Comparison of ENCODE assay signal across 28 cellular contexts in the genomic region with DNA sequence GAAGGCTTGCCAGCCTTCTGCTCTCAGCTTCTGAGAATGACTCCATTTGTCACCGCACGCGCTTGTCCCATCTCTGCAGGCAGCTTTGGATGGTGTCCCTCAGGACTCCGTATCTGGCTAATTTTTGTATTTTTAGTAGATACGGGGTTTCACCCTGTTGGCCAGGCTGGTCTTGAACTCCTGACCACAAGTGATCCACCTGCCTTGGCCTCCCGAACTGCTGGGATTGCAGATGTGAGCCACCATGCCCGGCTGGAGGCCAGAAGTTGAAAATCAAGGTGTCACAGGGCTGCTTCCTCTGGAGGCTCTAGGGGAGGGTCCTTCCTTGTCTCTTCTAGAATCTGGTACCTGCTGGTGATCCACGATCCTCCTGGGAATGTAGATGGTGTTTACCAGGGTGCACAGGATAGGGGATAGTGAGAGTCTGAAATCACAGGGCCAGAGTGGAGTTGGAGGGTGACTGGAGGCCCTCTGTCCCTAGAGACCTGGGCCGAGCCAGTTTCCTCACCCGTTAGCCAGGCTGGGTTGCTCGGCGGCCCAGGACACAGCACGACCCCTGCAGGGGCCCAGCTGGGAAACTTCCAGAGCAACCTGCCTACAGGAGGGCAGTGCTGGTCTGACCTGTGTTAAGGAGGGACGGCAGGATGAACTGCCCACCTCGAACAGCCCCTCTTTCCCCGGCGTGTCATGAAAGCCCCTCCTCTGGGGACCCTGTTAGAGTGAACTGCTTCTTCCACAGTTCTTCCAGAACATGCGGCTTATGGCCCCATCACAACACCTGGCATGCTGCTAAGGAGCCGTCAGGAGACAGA. TPM values are rescaled to one million over a fixed set of nuclear protein-coding genes. Genes with fewer than 3 reads are reported as not detected.
DNase-seq lines count a peak whose midpoint lies in the region; ATAC-seq and TF ChIP-seq lines count a peak whose summit lies in the region.
"Had no signal": no experiment of that assay in that cellular context is flagged by ENCODE, and none has a peak within 500 bp of the region (broad histone marks: within the 10 kb centered on the region; RNA-seq: fewer than 3 reads in every experiment).

No MANE protein-coding gene starts in this region.

- H3K36me3 ChIP-seq in breast epithelium (no peaks in the 10 kb centered on the region), mesenchymal stem cell (ENCODE audit: control insufficient read depth in 1 of 2, insufficient read depth in 2 of 2, low read depth in 1 of 2, low read length in 2 of 2) (no peaks in the 10 kb centered on the region), upper lobe of right lung (no peaks in the 10 kb centered on the region)
- H3K36me3 ChIP-seq: upper lobe of left lung had no signal

- H4K91ac ChIP-seq in mesenchymal stem cell (ENCODE audit: low read length) = no peak overlapping the region

- no peak overlapping the region for H3K4me3 ChIP-seq in breast epithelium
- H3K4me3 ChIP-seq in mesenchymal stem cell (ENCODE audit: insufficient read depth in 1 of 2, low read depth in 1 of 2, low read length in 2 of 2) = no peak overlapping the region
- H3K4me3 ChIP-seq in upper lobe of right lung = no peak overlapping the region
- H3K4me3 ChIP-seq: mucosa of descending colon, upper lobe of left lung had no signal

- H3K9me3 ChIP-seq in breast epithelium = no peaks in the 10 kb centered on the region
- no peaks in the 10 kb centered on the region for H3K9me3 ChIP-seq in mesenchymal stem cell (ENCODE audit: control insufficient read depth, low read length)
- no peaks in the 10 kb centered on the region for H3K9me3 ChIP-seq in upper lobe of right lung
- H3K9me3 ChIP-seq: mucosa of descending colon, upper lobe of left lung had no signal

- no peak overlapping the region for H2BK120ac ChIP-seq in mesenchymal stem cell (ENCODE audit: low read depth, low read length)

- H3K27ac Mint-ChIP-seq in MCF 10A (ENCODE audit: low read depth, unreplicated experiment) = no peak overlapping the region
- no peak overlapping the region for H3K27ac Mint-ChIP-seq in chondrocyte (ENCODE audit: unreplicated experiment)
- H3K27ac Mint-ChIP-seq: B cell; CD8-positive, alpha-beta memory T cell; effector memory CD8-positive, alpha-beta T cell; IgD-negative memory B cell; immature natural killer cell; WTC11 had no signal

- H3K4me1 Mint-ChIP-seq in MCF 10A (ENCODE audit: insufficient read depth, unreplicated experiment) = peaks cover 21% of the 10 kb centered on the region
- peaks cover 30% of the 10 kb centered on the region for H3K4me1 Mint-ChIP-seq in chondrocyte (ENCODE audit: low read depth)
- H3K4me1 Mint-ChIP-seq: B cell; CD8-positive, alpha-beta memory T cell; IgD-negative memory B cell; immature natural killer cell; neural crest cell had no signal

- H3K14ac ChIP-seq in mesenchymal stem cell (ENCODE audit: low read length in 2 of 2) = no peak overlapping the region

- H3K4me1 ChIP-seq in breast epithelium (no peaks in the 10 kb centered on the region), mesenchymal stem cell (ENCODE audit: control insufficient read depth, insufficient read depth, low read depth, low read length) (peaks cover 26% of the 10 kb centered on the region), upper lobe of right lung (no peaks in the 10 kb centered on the region)
- H3K4me1 ChIP-seq: upper lobe of left lung had no signal

- WGBS in mesenchymal stem cell = 93% methylated on average over 19 of the region's 19 CpGs

- no peak overlapping the region for H3K4ac ChIP-seq in mesenchymal stem cell (ENCODE audit: low read depth in 1 of 2, low read length in 2 of 2)

- no peak overlapping the region for H3K23ac ChIP-seq in mesenchymal stem cell (ENCODE audit: low read length in 2 of 2)

- TF ChIP-seq POLR2A in breast epithelium (IDR thresholded peaks at IDR 0.05) = no peak

- H4K8ac ChIP-seq in mesenchymal stem cell (ENCODE audit: low read length) = no peak overlapping the region

- H3K79me1 ChIP-seq in mesenchymal stem cell (replicated peaks; ENCODE audit: low read length, poor library complexity, severe bottlenecking) = no peaks in the 10 kb centered on the region

- H2BK12ac ChIP-seq in mesenchymal stem cell (ENCODE audit: low read length in 2 of 2) = peak overlapping the region in 1 of 2 experiments; percentile 47

- peak overlapping the region; percentile 8 for H2BK15ac ChIP-seq in mesenchymal stem cell (ENCODE audit: low read depth, poor library complexity, severe bottlenecking)

- no peak for TF ChIP-seq CTCF in breast epithelium (IDR thresholded peaks at IDR 0.05)
- no peak for TF ChIP-seq CTCF in MCF 10A (IDR thresholded peaks at IDR 0.05; ENCODE audit: unreplicated experiment)
- no peak for TF ChIP-seq CTCF in chondrocyte (IDR thresholded peaks at IDR 0.05)
- TF ChIP-seq CTCF in upper lobe of right lung (IDR thresholded peaks at IDR 0.05) = no peak
- TF ChIP-seq CTCF in RWPE1 (conservative IDR thresholded peaks at IDR 0.05; ENCODE audit: low read depth) = no peak

- no peak overlapping the region for H3K9ac ChIP-seq in mesenchymal stem cell (ENCODE audit: low read length)

- ATAC-seq in upper lobe of right lung = no peak
- ATAC-seq: effector memory CD8-positive, alpha-beta T cell; esophagus mucosa; left ventricle myocardium superior; mucosa of descending colon; WTC11 had no signal

- no TSS peak for BruUV-seq in MCF 10A (replicated peaks; lab: Mats Ljungman, UMichigan)

- H3K27me3 Mint-ChIP-seq in MCF 10A (ENCODE audit: insufficient read depth, unreplicated experiment) (no peaks in the 10 kb centered on the region), chondrocyte (ENCODE audit: low read depth) (peaks cover 43% of the 10 kb centered on the region)

- peak overlapping the region; percentile 60 for H2AK5ac ChIP-seq in mesenchymal stem cell (ENCODE audit: low read length, severe bottlenecking)

- no peak overlapping the region for H2AFZ ChIP-seq in mesenchymal stem cell (ENCODE audit: low read depth, low read length)

- no peak overlapping the region for H3K4me2 ChIP-seq in mesenchymal stem cell (ENCODE audit: low read length, poor library complexity, severe bottlenecking)

- peak overlapping the region; percentile 12 to 23 for H3K18ac ChIP-seq in mesenchymal stem cell (ENCODE audit: low read depth in 1 of 2, low read length in 2 of 2)

- H2BK5ac ChIP-seq in mesenchymal stem cell (ENCODE audit: low read depth, low read length, poor library complexity, severe bottlenecking) = no peak overlapping the region

- H3K4me3 Mint-ChIP-seq in MCF 10A (ENCODE audit: unreplicated experiment) (no peak overlapping the region), chondrocyte (ENCODE audit: unreplicated experiment) (no peak overlapping the region)
- H3K4me3 Mint-ChIP-seq: B cell; CD8-positive, alpha-beta memory T cell; effector memory CD8-positive, alpha-beta T cell; IgD-negative memory B cell; neural crest cell; WTC11 had no signal

- H3K9me3 Mint-ChIP-seq in MCF 10A (ENCODE audit: unreplicated experiment) = no peaks in the 10 kb centered on the region
- no peaks in the 10 kb centered on the region for H3K9me3 Mint-ChIP-seq in chondrocyte (ENCODE audit: low read depth)
- H3K9me3 Mint-ChIP-seq: effector memory CD8-positive, alpha-beta T cell; immature natural killer cell had no signal

- intact Hi-C loops in breast epithelium (cut with DNase I; ENCODE audit: low total_unique reads) (no loop called here), MCF 10A (cut with micrococcal nuclease) (no loop called here), upper lobe of right lung (cut with DNase I) (no loop called here)

- DNase-seq in breast epithelium (ENCODE audit: low spot score in 2 of 2) = peak; percentile 12 to 28
- DNase-seq in MCF 10A (ENCODE audit: unreplicated experiment) = no peak
- DNase-seq in chondrocyte (ENCODE audit: low spot score) = peak; percentile 62
- no peak for DNase-seq in mesenchymal stem cell
- peak; percentile 48 for DNase-seq in upper lobe of right lung
- no peak for DNase-seq in RWPE1 (ENCODE audit: low spot score)
- no peak for DNase-seq in stimulated activated CD4-positive, alpha-beta T cell treated with anti-CD3 and anti-CD28 coated beads, Interleukin-12 subunit alpha, Interleukin-12 subunit beta, amount 100 ng/mL, for 4 hours
- DNase-seq in NCI-H1694 (lab: John Stamatoyannopoulos, UW) = no peak
- DNase-seq: activated CD4-positive, alpha-beta T cell treated with anti-CD3 and anti-CD28 coated beads, Interleukin-2, amount 50 U/mL, for 4 hours; activated gamma-delta T cell; CD8-positive, alpha-beta memory T cell; DMS79; effector memory CD8-positive, alpha-beta T cell; foreskin melanocyte; GF-D8; hippocampal formation; immature natural killer cell; left ventricle myocardium superior; mucosa of descending colon; OCI-M1; SHP77; T1000; upper lobe of left lung had no signal

- H3K36me3 Mint-ChIP-seq in MCF 10A (ENCODE audit: insufficient read depth, unreplicated experiment) (no peaks in the 10 kb centered on the region), chondrocyte (ENCODE audit: low read depth) (no peaks in the 10 kb centered on the region)
- H3K36me3 Mint-ChIP-seq: CD8-positive, alpha-beta memory T cell; IgD-negative memory B cell; immature natural killer cell; WTC11 had no signal

- POLR2A ChIA-PET in MCF 10A (lab: Yijun Ruan, JAX) = no interaction called here
- POLR2A ChIA-PET in RWPE1 (lab: Yijun Ruan, JAX; ENCODE audit: low non-redundant PET) = no interaction called here

- H3K27ac ChIP-seq in breast epithelium = no peak overlapping the region
- H3K27ac ChIP-seq in mesenchymal stem cell (ENCODE audit: low read length, poor library complexity, severe bottlenecking) = no peak overlapping the region
- no peak overlapping the region for H3K27ac ChIP-seq in upper lobe of right lung
- no peak overlapping the region; the same call in 1 of the 2 replicates for H3K27ac ChIP-seq in RWPE1
- H3K27ac ChIP-seq: upper lobe of left lung had no signal

- CTCF ChIA-PET in MCF 10A (lab: Yijun Ruan, JAX) = no interaction called here
- CTCF ChIA-PET in RWPE1 (lab: Yijun Ruan, JAX) = interaction anchor here (0.7 kb wide), 1 partner anchor 63 kb away, joined by 7 read pairs; no protein-coding TSS in a partner anchor

- H3K27me3 ChIP-seq in breast epithelium (no peaks in the 10 kb centered on the region), mesenchymal stem cell (ENCODE audit: control insufficient read depth in 1 of 2, insufficient read depth in 1 of 2, low read length in 2 of 2) (no peaks in the 10 kb centered on the region), upper lobe of right lung (no peaks in the 10 kb centered on the region)
- H3K27me3 ChIP-seq: upper lobe of left lung had no signal

RNA-seq across cellular contexts. Expression of a gene that starts 48.9 kb away (rescaled TPM):
- total RNA-seq in breast epithelium = 10 to 100 TPM in 2 of 3 donors, 1 to 10 TPM in 1; 1.3 to 38.8 (median 33.1) TPM
- total RNA-seq in MCF 10A (2022) = 0.52 and 0.86 TPM in 2 replicates
- 0.53 to 1.6 TPM (median 0.97 TPM) in 3 replicates for total RNA-seq in chondrocyte
- 30.3 TPM for polyA plus RNA-seq in mesenchymal stem cell (2013, experiment 1 of 2)
- polyA plus RNA-seq in mesenchymal stem cell (2013, experiment 2 of 2) = 30.2 TPM
- total RNA-seq in upper lobe of right lung = 62.5 TPM
- total RNA-seq: CD8-positive, alpha-beta memory T cell had no signal
- polyA plus RNA-seq: CD8-positive, alpha-beta memory T cell; IgD-negative memory B cell; immature natural killer cell had no signal

Comparison
In these comparisons a context has a peak if more than half of its experiments do, and no peak if none do; other contexts are left out.
1. DNase-seq: peak in breast epithelium (2 of 2), chondrocyte (single experiment) and upper lobe of right lung (single experiment); none in MCF 10A (single experiment), mesenchymal stem cell (single experiment), RWPE1 (single experiment), stimulated activated CD4-positive, alpha-beta T cell treated with anti-CD3 and anti-CD28 coated beads, Interleukin-12 subunit alpha, Interleukin-12 subunit beta, amount 100 ng/mL, for 4 hours (single experiment) and NCI-H1694 (single experiment).